In genomic region chr5:179270581-179271300, GRCh38 we compare ENCODE assay signal across 1 cellular context.
TF ChIP-seq lines count a peak whose summit lies in the region.

No MANE protein-coding gene starts in this region.

TF ChIP-seq in SK-N-SH treated with all-trans-retinoic acid at 6 μM for 48 hours, 23 proteins besides CTCF, POLR2A, EP300 and RAD21 (continued from another document):
- TF ChIP-seq, protein P1, sequence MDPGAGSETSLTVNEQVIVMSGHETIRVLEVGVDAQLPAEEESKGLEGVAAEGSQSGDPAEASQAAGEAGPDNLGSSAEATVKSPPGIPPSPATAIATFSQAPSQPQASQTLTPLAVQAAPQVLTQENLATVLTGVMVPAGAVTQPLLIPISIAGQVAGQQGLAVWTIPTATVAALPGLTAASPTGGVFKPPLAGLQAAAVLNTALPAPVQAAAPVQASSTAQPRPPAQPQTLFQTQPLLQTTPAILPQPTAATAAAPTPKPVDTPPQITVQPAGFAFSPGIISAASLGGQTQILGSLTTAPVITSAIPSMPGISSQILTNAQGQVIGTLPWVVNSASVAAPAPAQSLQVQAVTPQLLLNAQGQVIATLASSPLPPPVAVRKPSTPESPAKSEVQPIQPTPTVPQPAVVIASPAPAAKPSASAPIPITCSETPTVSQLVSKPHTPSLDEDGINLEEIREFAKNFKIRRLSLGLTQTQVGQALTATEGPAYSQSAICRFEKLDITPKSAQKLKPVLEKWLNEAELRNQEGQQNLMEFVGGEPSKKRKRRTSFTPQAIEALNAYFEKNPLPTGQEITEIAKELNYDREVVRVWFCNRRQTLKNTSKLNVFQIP (CRISPR knock-in tag; IDR thresholded peaks at IDR 0.05; ENCODE audit: borderline replicate concordance, low read depth): no peak
- TF ChIP-seq ZFP3 (CRISPR knock-in tag; IDR thresholded peaks at IDR 0.05) (no peak), ISL1 (CRISPR knock-in tag; IDR thresholded peaks at IDR 0.05) (no peak)
